Comparison of ENCODE assay signal across 15 cellular contexts in the genomic region with DNA sequence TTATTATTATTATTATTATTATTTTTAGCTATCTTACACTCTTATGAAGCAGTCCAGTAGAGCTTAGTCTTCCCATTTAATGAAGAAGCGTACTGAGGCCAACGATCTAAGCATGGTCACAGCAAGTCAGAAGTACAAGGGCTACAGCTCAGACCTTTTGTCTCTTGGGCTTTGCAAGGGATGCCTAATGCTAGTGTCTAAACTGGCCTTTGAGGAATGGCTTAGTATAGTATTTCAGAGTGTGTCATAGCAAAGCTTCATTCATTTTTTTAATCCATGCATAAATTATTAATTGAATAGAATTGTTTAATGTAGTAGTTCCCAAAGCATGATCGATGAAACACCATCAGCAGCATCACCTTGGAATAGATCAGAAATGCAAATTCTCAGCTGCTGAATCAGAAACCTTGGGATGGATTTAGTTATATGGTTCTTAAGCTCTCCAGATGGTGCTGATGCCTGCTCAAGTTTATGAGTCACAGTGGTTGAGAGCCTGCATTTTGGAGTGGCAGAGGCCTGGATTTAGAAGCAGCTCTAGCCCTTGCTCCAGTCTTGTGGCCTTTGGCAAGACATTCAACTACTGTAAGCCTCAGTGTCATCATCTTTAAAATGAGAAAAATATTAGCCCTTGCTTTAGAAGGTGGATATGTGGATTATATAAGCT. TPM values are rescaled to one million over a fixed set of nuclear protein-coding genes. Genes with fewer than 3 reads are reported as not detected.
DNase-seq lines count a peak whose midpoint lies in the region; ATAC-seq, FAIRE-seq and TF ChIP-seq lines count a peak whose summit lies in the region.
"Had no signal": no experiment of that assay in that cellular context is flagged by ENCODE, and none has a peak within 500 bp of the region (broad histone marks: within the 10 kb centered on the region; RNA-seq: fewer than 3 reads in every experiment).

No MANE protein-coding gene starts in this region.

- H3K4me3 ChIP-seq in GM23248 (no peak overlapping the region), SJCRH30 (no peak overlapping the region), fibroblast of the aortic adventitia (ENCODE audit: low read depth, low read length) (no peak overlapping the region), mucosa of descending colon (no peak overlapping the region)
- H3K4me3 ChIP-seq: body of pancreas, ovary, vagina had no signal

- no peaks in the 10 kb centered on the region for H3K9me2 ChIP-seq in GM23248 (ENCODE audit: insufficient read depth)

- in situ Hi-C loops in GM23248 (cut with MboI), result no loop called here

- peaks cover 11% of the 10 kb centered on the region for H3F3A ChIP-seq in GM23248 (ENCODE audit: insufficient read depth)

- DNase-seq in A172 (ENCODE audit: low spot score) (peak; percentile 76), GM23248 (peak; percentile 88), SJCRH30 (peak; percentile 18 to 34), fibroblast of the aortic adventitia (ENCODE audit: low read depth) (peak; percentile 81), D721Med (ENCODE audit: insufficient read length, low spot score) (no peak), mucosa of descending colon (no peak)
- DNase-seq: activated CD4-positive, alpha-beta T cell treated with anti-CD3 and anti-CD28 coated beads, Interleukin-2, amount 10 ng/mL, durations not matched to agents 24 days and 14 days; body of pancreas; ovary; stimulated activated CD4-positive, alpha-beta T cell treated with anti-CD3 and anti-CD28 coated beads, Interleukin-15, amount 100 ng/mL, for 24 hours; T-helper 1 cell had no signal

- H3K27me3 ChIP-seq in GM23248 (replicated peaks; ENCODE audit: insufficient read depth) (no peaks in the 10 kb centered on the region), SJCRH30 (no peaks in the 10 kb centered on the region)
- H3K27me3 ChIP-seq: body of pancreas, ovary, vagina had no signal

- no peak overlapping the region for H3K4me2 ChIP-seq in GM23248 (ENCODE audit: unreplicated experiment)

- no peak for TF ChIP-seq CTCF in fibroblast of the aortic adventitia (IDR thresholded peaks at IDR 0.05; ENCODE audit: insufficient read depth, low read length)
- TF ChIP-seq CTCF in D721Med (IDR thresholded peaks at IDR 0.05; ENCODE audit: insufficient read depth, missing control alignments), result no peak
- no peak for TF ChIP-seq CTCF in mucosa of descending colon (IDR thresholded peaks at IDR 0.05)

- no peak overlapping the region for H3K9ac ChIP-seq in GM23248

- ATAC-seq in HG02678 (IDR thresholded peaks at IDR 0.05; ENCODE audit: unreplicated experiment) (no peak), HG03432 (IDR thresholded peaks at IDR 0.05; ENCODE audit: unreplicated experiment) (no peak), mucosa of descending colon (no peak)
- ATAC-seq: body of pancreas had no signal

- 50% methylated on average over 3 of the region's 3 CpGs for WGBS in GM23248 (ENCODE audit: low coverage in 1 of 2, low lambda C conversion rate in 2 of 2, missing lambda C conversion rate in 2 of 2), 2 experiments

- H3K27ac ChIP-seq in GM23248, result no peak overlapping the region
- H3K27ac ChIP-seq in SJCRH30, result no peak overlapping the region
- H3K27ac ChIP-seq: body of pancreas, ovary, vagina had no signal

- no peaks in the 10 kb centered on the region for H3K36me3 ChIP-seq in GM23248 (ENCODE audit: low read depth)
- no peaks in the 10 kb centered on the region for H3K36me3 ChIP-seq in SJCRH30
- H3K36me3 ChIP-seq in mucosa of descending colon (ENCODE audit: low read depth), result no peaks in the 10 kb centered on the region
- H3K36me3 ChIP-seq: ovary, vagina had no signal

- intact Hi-C loops in mucosa of descending colon (cut with DNase I, micrococcal nuclease), result no loop called here

- H3K79me2 ChIP-seq in GM23248 (ENCODE audit: insufficient read depth), result no peaks in the 10 kb centered on the region

- no peaks in the 10 kb centered on the region for H4K20me1 ChIP-seq in GM23248 (ENCODE audit: insufficient read depth)

- no peak for FAIRE-seq in D721Med (lab: Jason Lieb, UNC)
- FAIRE-seq: G401.6 had no signal

- H2AFZ ChIP-seq in GM23248, result no peak overlapping the region

- H3K9me3 ChIP-seq in GM23248 (ENCODE audit: low read depth) (no peaks in the 10 kb centered on the region), SJCRH30 (replicated peaks) (no peaks in the 10 kb centered on the region), mucosa of descending colon (no peaks in the 10 kb centered on the region)
- H3K9me3 ChIP-seq: body of pancreas, ovary, vagina had no signal

- H3K4me1 ChIP-seq in GM23248 (ENCODE audit: insufficient read depth) (peaks cover 8% of the 10 kb centered on the region; the same call in 1 of the 2 replicates), SJCRH30 (peaks cover 6% of the 10 kb centered on the region; the same call in 1 of the 2 replicates), mucosa of descending colon (ENCODE audit: low read depth) (no peaks in the 10 kb centered on the region)
- H3K4me1 ChIP-seq: body of pancreas, vagina had no signal

RNA-seq across cellular contexts. Expression of gene IL12B, which starts 6.1 kb away (rescaled TPM):
- total RNA-seq in A172 (2014; rRNA removed; shearing (Covaris generic)), result not detected in 2 replicates
- not detected in 2 replicates for total RNA-seq in GM23248 (2014; rRNA removed; shearing (Covaris generic))
- polyA plus RNA-seq in GM23248 (2016; fragmentation: Nextera tagmentation; extraction: Ambion mirVana), result not detected in 2 replicates
- total RNA-seq in SJCRH30 (2014; rRNA removed; shearing (Covaris generic)), result not detected in 2 replicates
- total RNA-seq in fibroblast of the aortic adventitia (ENCODE audit: low replicate concordance), result 0.09 TPM in 1 of 2 replicates, not detected in the other
- total RNA-seq in mucosa of descending colon, result not detected
- total RNA-seq: activated CD4-positive, alpha-beta T cell treated with anti-CD3 and anti-CD28 coated beads, Interleukin-2, amount 10 ng/mL, durations not matched to agents 24 days and 14 days; body of pancreas; ovary; vagina had no signal
- polyA plus RNA-seq: ovary had no signal

Comparison
In these comparisons a context has a peak if more than half of its experiments do, and no peak if none do; other contexts are left out.
1. DNase-seq: peak in A172 (single experiment), GM23248 (single experiment), SJCRH30 (2 of 2) and fibroblast of the aortic adventitia (single experiment); none in D721Med (single experiment) and mucosa of descending colon (0 of 3).